In the genomic region with DNA sequence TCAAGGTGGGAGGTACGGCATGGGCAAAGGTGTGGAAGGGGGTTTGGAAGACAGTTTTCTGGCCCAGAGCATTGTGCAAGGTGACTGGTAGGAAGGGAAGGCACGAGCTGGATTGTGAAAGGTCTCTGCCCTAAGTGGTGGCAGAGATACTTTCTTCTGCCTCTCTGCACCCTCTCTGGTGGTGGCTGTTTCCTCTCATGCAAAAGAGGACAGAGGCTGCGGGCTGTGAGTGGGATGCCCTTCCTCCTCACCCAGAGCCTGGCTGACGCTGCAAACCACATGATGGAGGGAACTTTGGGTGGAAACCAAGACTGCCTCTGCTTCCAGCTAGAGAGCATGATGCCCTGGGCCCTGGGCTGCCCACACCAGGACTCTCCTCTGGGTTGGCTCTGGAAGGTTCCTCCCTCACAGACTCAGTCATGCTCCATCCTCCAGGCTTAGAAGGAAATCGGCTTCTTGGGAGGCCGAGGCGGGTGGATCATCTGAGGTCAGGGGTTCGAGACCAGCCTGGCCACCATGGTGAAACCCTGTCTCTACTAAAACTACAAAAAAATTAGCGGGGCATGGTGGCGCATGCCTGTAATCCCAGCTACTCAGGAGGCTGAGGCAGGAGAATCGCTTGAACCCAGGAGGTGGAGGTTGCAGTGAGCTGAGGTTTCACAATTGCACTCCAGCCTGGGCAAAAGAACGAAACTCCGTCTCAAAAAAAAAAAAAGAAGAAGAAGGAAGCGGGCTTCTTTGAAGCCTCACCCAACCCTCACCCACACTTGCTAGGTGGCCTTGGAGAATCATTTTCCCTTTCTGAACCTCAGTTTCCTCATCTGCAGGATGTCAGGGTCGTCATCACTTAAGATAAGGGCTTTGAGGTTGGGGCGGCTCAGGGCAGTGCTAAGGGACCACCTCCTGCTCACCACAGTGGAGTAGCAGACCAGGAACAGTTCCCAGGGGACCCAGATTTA, we compare ENCODE assay signal across 9 cellular contexts. TPM values are rescaled to one million over a fixed set of nuclear protein-coding genes. Genes with fewer than 3 reads are reported as not detected.
DNase-seq lines count a peak whose midpoint lies in the region; ATAC-seq and TF ChIP-seq lines count a peak whose summit lies in the region.
"Had no signal": no experiment of that assay in that cellular context is flagged by ENCODE, and none has a peak within 500 bp of the region (broad histone marks: within the 10 kb centered on the region; RNA-seq: fewer than 3 reads in every experiment).

No MANE protein-coding gene starts in this region.

- peaks cover 2% of the 10 kb centered on the region for H3K4me1 Mint-ChIP-seq in glutamatergic neuron (ENCODE audit: low read depth, unreplicated experiment)

- DNase-seq in GM12865 (ENCODE audit: low read depth) (peak; percentile 80), T-helper 1 cell (peak; percentile 28 to 87 (median 53)), colonic mucosa (peak; percentile 47), glutamatergic neuron (no peak), HUDEP-2 (lab: John Stamatoyannopoulos, UW; ENCODE audit: unreplicated experiment in 76 of 76) (no peak), AG08396 (ENCODE audit: low spot score) (no peak)
- DNase-seq in stimulated activated CD4-positive, alpha-beta T cell treated with anti-CD3 and anti-CD28 coated beads, Interleukin-15, amount 100 ng/mL, for 48 hours (ENCODE audit: low read depth in 2 of 2), result peak; percentile 65 to 68

- no peaks in the 10 kb centered on the region for H3K36me3 Mint-ChIP-seq in glutamatergic neuron (ENCODE audit: unreplicated experiment)

- H3K9ac ChIP-seq in colonic mucosa (ENCODE audit: low read depth in 2 of 2, low read length in 2 of 2), result no peak overlapping the region

- ATAC-seq in HG02884 (IDR thresholded peaks at IDR 0.05; ENCODE audit: unreplicated experiment), result peak; percentile 60

- no peaks in the 10 kb centered on the region for H3K27me3 ChIP-seq in colonic mucosa

- H3K27ac ChIP-seq in colonic mucosa, result peak overlapping the region; percentile 22

- no peak overlapping the region for H3K4me3 Mint-ChIP-seq in glutamatergic neuron (ENCODE audit: unreplicated experiment)

- no peaks in the 10 kb centered on the region for H3K36me3 ChIP-seq in colonic mucosa

- no peak for TF ChIP-seq CTCF in GM12865 (IDR thresholded peaks at IDR 0.05; ENCODE audit: insufficient read depth, low read depth, low read length, missing control alignments)
- TF ChIP-seq CTCF in colonic mucosa (IDR thresholded peaks at IDR 0.05), result no peak
- TF ChIP-seq CTCF in glutamatergic neuron (IDR thresholded peaks at IDR 0.05; ENCODE audit: partially characterized antibody, unreplicated experiment), result no peak

- intact Hi-C loops in colonic mucosa (cut with DNase I), result no loop called here

- H3K9me3 Mint-ChIP-seq in glutamatergic neuron (ENCODE audit: unreplicated experiment), result no peaks in the 10 kb centered on the region

- H3K27me3 Mint-ChIP-seq in glutamatergic neuron (ENCODE audit: unreplicated experiment), result peaks cover 4% of the 10 kb centered on the region

- H3K9me3 ChIP-seq in colonic mucosa, result no peaks in the 10 kb centered on the region

- H3K4me1 ChIP-seq in colonic mucosa, result no peaks in the 10 kb centered on the region

- H3K27ac Mint-ChIP-seq in glutamatergic neuron (ENCODE audit: unreplicated experiment), result no peak overlapping the region

- no peak overlapping the region for H3K4me3 ChIP-seq in GM12865 (ENCODE audit: low read depth, low read length)
- no peak overlapping the region for H3K4me3 ChIP-seq in colonic mucosa

RNA-seq across cellular contexts. Expression of a gene that starts 8.3 kb away (rescaled TPM):
- total RNA-seq in colonic mucosa, result 1 to 10 TPM; 3.7 to 4.2 TPM
- total RNA-seq in glutamatergic neuron (ENCODE audit: unreplicated experiment), result 12.4 TPM
- total RNA-seq: astrocyte had no signal

Comparison
In these comparisons a context has a peak if more than half of its experiments do, and no peak if none do; other contexts are left out.
1. DNase-seq: peak in GM12865 (single experiment), T-helper 1 cell (5 of 5), colonic mucosa (single experiment) and stimulated activated CD4-positive, alpha-beta T cell treated with anti-CD3 and anti-CD28 coated beads, Interleukin-15, amount 100 ng/mL, for 48 hours (2 of 2); none in glutamatergic neuron (single experiment), HUDEP-2 (0 of 76) and AG08396 (single experiment).